Comparison of ENCODE assay signal across 8 cellular contexts in genomic region chr1:112706505-112707216, GRCh38. TPM values are rescaled to one million over a fixed set of nuclear protein-coding genes. Genes with fewer than 3 reads are reported as not detected.
DNase-seq lines count a peak whose midpoint lies in the region; ATAC-seq and TF ChIP-seq lines count a peak whose summit lies in the region.

Gene RHOC (minus strand): TSS chr1:112707127. CDS start chr1:112703799, 3,328 bp downstream.

- H3K4me1 ChIP-seq in right lobe of liver = peaks cover 0 to 28% (median 11%) of the 10 kb centered on the region in 4 donors

- intact Hi-C loops in T-helper 1 cell treated with Interleukin-12 subunit alpha and Interleukin-12 subunit beta and Interleukin-4 antibody, amounts not matched to agents 30 ng/mL and 1 ng/mL, for 36 hours (cut with micrococcal nuclease) = loop anchor here (1.0 kb wide), 3 partner anchors 9 to 316 kb away; partner anchors contain the start of gene PPM1J
- intact Hi-C loops in dorsolateral prefrontal cortex (cut with DNase I) = loop anchor here (1.0 to 5.0 kb wide), 2 partner anchors 205 to 319 kb away; no protein-coding TSS in a partner anchor
- intact Hi-C loops in right lobe of liver (cut with DNase I) = loop anchor here in 1 of 2 donors (10.0 kb wide), 2 partner anchors 82 to 202 kb away; partner anchors contain the start of gene WNT2B

- TF ChIP-seq POLR2A in right lobe of liver (IDR thresholded peaks at IDR 0.05) = peak; percentile 90

- ATAC-seq in HG03565 (IDR thresholded peaks at IDR 0.05; ENCODE audit: unreplicated experiment) = peak; percentile 45
- ATAC-seq in right lobe of liver = peak; percentile 70 to 89 (median 86)

- peaks cover 0 to 10% (median 0%) of the 10 kb centered on the region in 4 donors for H3K36me3 ChIP-seq in right lobe of liver

- no peak for TF ChIP-seq CTCF in GM20000 (IDR thresholded peaks at IDR 0.05; ENCODE audit: extremely low read depth, missing control alignments)
- no peak for TF ChIP-seq CTCF in dorsolateral prefrontal cortex (IDR thresholded peaks at IDR 0.05 in 54 of 56, conservative IDR thresholded peaks at IDR 0.05 in 2 of 56; ENCODE audit: low read depth in 1 of 56, partially characterized antibody in 56 of 56)
- no peak for TF ChIP-seq CTCF in right lobe of liver (IDR thresholded peaks at IDR 0.05)

- no peaks in the 10 kb centered on the region for H3K27me3 ChIP-seq in dorsolateral prefrontal cortex
- H3K27me3 ChIP-seq in right lobe of liver = no peaks in the 10 kb centered on the region

- 2% methylated on average over 15 of the region's 60 CpGs for WGBS in right lobe of liver (ENCODE audit: insufficient coverage, low coverage, low lambda C conversion rate, missing lambda C conversion rate)

- DNase-seq in NCI-H1417 (lab: John Stamatoyannopoulos, UW) (peak in 2 of 3 experiments; percentile 77 to 79), NCI-H1417 treated with DMSO at 0.1 percent for 48 hours (lab: John Stamatoyannopoulos, UW) (no peak), GM20000 (ENCODE audit: low spot score) (peak; percentile 95), dorsolateral prefrontal cortex (peak in 1 of 10 donors; percentile 61), right lobe of liver (peak; percentile 79 to 84 (median 80)), stromal cell of bone marrow (ENCODE audit: low read depth) (peak; percentile 43)

- H3K4me3 ChIP-seq in dorsolateral prefrontal cortex (peak within 1 kb of the TSS; percentile 50 to 85 (median 73)), right lobe of liver (peak within 1 kb of the TSS; percentile 85 to 99 (median 99))

- H3K9me3 ChIP-seq in right lobe of liver = no peaks in the 10 kb centered on the region

- H3K27ac ChIP-seq in dorsolateral prefrontal cortex = peak within 1 kb of the TSS in 58 of 59 donors; percentile 37 to 96 (median 87)
- H3K27ac ChIP-seq in right lobe of liver = peak within 1 kb of the TSS; percentile 83 to 97 (median 89)

RNA-seq across cellular contexts. Expression of gene RHOC, which starts in this region (rescaled TPM):
- 101 and 103 TPM in 2 replicates for total RNA-seq in T-helper 1 cell treated with Interleukin-12 subunit alpha and Interleukin-12 subunit beta and Interleukin-4 antibody, amounts not matched to agents 30 ng/mL and 1 ng/mL, for 36 hours
- total RNA-seq in dorsolateral prefrontal cortex (100 to 1,000 TPM in 21 of 120 experiments, 10 to 100 TPM in 99; 36.8 to 162 (median 72.5) TPM), right lobe of liver (100 to 1,000 TPM in 3 of 6 experiments, 10 to 100 TPM in 3; 47.9 to 207 (median 107) TPM)
